Comparison of ENCODE assay signal across 16 cellular contexts in genomic region chr7:135407884-135408283, GRCh38.
DNase-seq lines count a peak whose midpoint lies in the region; ATAC-seq, FAIRE-seq and TF ChIP-seq lines count a peak whose summit lies in the region.
"Had no signal": no experiment of that assay in that cellular context is flagged by ENCODE, and none has a peak within 500 bp of the region (broad histone marks: within the 10 kb centered on the region; RNA-seq: fewer than 3 reads in every experiment).

No MANE protein-coding gene starts in this region.

- DNase-seq in IMR-90 (no peak), RCC 7860 (ENCODE audit: low spot score) (no peak), HepG2 (ENCODE audit: low spot score) (no peak), thyroid gland (no peak), islet precursor cell (no peak)
- DNase-seq: AML-193; Calu3; CD8-positive, alpha-beta T cell; DMS79 treated with DMSO at 0.1 percent for 48 hours; GF-D8; GOT3; H7; HFFc6 had no signal

- no peaks in the 10 kb centered on the region for H3K79me2 ChIP-seq in HepG2 (ENCODE audit: insufficient read depth, low read length)

- POLR2A ChIA-PET in IMR-90 (lab: Charles Lee; ENCODE audit: unreplicated experiment) = no interaction called here
- POLR2A ChIA-PET in HepG2 (lab: Yijun Ruan, JAX) = no interaction called here

- H2BK5ac ChIP-seq in IMR-90 (ENCODE audit: low read depth, low read length, poor library complexity, severe bottlenecking) = no peak overlapping the region

- no peak overlapping the region for H2BK15ac ChIP-seq in IMR-90 (ENCODE audit: low read depth, low read length)

- no peaks in the 10 kb centered on the region for H3K9me3 ChIP-seq in IMR-90 (ENCODE audit: control insufficient read depth, insufficient read depth, low read length)
- H3K9me3 ChIP-seq in HepG2 (ENCODE audit: low read length) = no peaks in the 10 kb centered on the region
- H3K9me3 ChIP-seq in thyroid gland = no peaks in the 10 kb centered on the region

- H3K4me1 ChIP-seq in IMR-90 (ENCODE audit: control insufficient read depth, insufficient read depth, low read length) (no peaks in the 10 kb centered on the region), HepG2 (ENCODE audit: insufficient read depth, low read length) (no peaks in the 10 kb centered on the region), thyroid gland (no peaks in the 10 kb centered on the region)

- H2AK5ac ChIP-seq in IMR-90 (ENCODE audit: low read depth, low read length) = no peak overlapping the region

- no TSS peak for BruUV-seq in IMR-90 (replicated peaks; lab: Mats Ljungman, UMichigan)
- no TSS peak for BruUV-seq in HepG2 (replicated peaks; lab: Mats Ljungman, UMichigan)

- H3K4me2 ChIP-seq in IMR-90 (ENCODE audit: low read depth, low read length) (no peak overlapping the region), HepG2 (ENCODE audit: low read depth, low read length) (no peak overlapping the region)

- H3K27me3 ChIP-seq in IMR-90 (ENCODE audit: control insufficient read depth, insufficient read depth, low read length) = no peaks in the 10 kb centered on the region
- H3K27me3 ChIP-seq in HepG2 (ENCODE audit: control insufficient read depth in 1 of 2, insufficient read depth in 2 of 2, low read length in 2 of 2) = no peaks in the 10 kb centered on the region
- no peaks in the 10 kb centered on the region for H3K27me3 ChIP-seq in thyroid gland

- CTCF ChIA-PET in IMR-90 (lab: Yijun Ruan, JAX) (no interaction called here), HepG2 (lab: Yijun Ruan, JAX; ENCODE audit: low intra/inter-chr PET ratio, low total read pairs) (no interaction called here)

- H3K14ac ChIP-seq in IMR-90 (replicated peaks; ENCODE audit: low read depth, low read length) = no peak overlapping the region

- H3K9ac ChIP-seq in IMR-90 (ENCODE audit: low read depth, low read length) (no peak overlapping the region), HepG2 (ENCODE audit: insufficient read depth, low read depth, low read length) (no peak overlapping the region)

- H4K8ac ChIP-seq in IMR-90 (ENCODE audit: low read depth in 2 of 2, low read length in 2 of 2) = no peak overlapping the region

- dilution Hi-C loops in IMR-90 (cut with HindIII; ENCODE audit: low sequenced_read_pairs, unreplicated experiment) = no loop called here

- TF ChIP-seq POLR2A in IMR-90 (IDR thresholded peaks at IDR 0.05; ENCODE audit: low read depth, low read length) (no peak), HepG2 (IDR thresholded peaks at IDR 0.05; ENCODE audit: insufficient read depth in 1 of 2, low read depth in 2 of 2, low read length in 2 of 2) (no peak), thyroid gland (IDR thresholded peaks at IDR 0.05) (no peak)

- H3K23ac ChIP-seq in IMR-90 (ENCODE audit: low read depth, low read length) = no peak overlapping the region

- no peak overlapping the region for H2AK9ac ChIP-seq in IMR-90 (replicated peaks; ENCODE audit: low read depth, low read length, poor library complexity)

- H3K18ac ChIP-seq in IMR-90 (ENCODE audit: low read depth, low read length) = no peak overlapping the region

- H3K27ac ChIP-seq in IMR-90 (ENCODE audit: insufficient read depth, low read length) (no peak overlapping the region), HepG2 (ENCODE audit: extremely low read length, insufficient read depth, low read length) (no peak overlapping the region), thyroid gland (no peak overlapping the region)

- H3K9me1 ChIP-seq in IMR-90 (ENCODE audit: insufficient read depth, low read length) = peaks cover 6% of the 10 kb centered on the region; the same call in 1 of the 2 replicates

- no peak for TF ChIP-seq RAD21 in IMR-90 (IDR thresholded peaks at IDR 0.05; ENCODE audit: low read length)
- TF ChIP-seq RAD21 in HepG2 (CRISPR knock-in tag; IDR thresholded peaks at IDR 0.05) = no peak

- H4K91ac ChIP-seq in IMR-90 (ENCODE audit: insufficient read depth, low read depth, low read length) = no peak overlapping the region

- H3K36me3 ChIP-seq in IMR-90 (ENCODE audit: control insufficient read depth, insufficient read depth, low read length) = peaks cover 3% of the 10 kb centered on the region; the same call in 1 of the 2 replicates
- peaks cover 0 to 23% of the 10 kb centered on the region in 2 experiments; a peak in 2 of 5 replicates for H3K36me3 ChIP-seq in HepG2 (replicated peaks in 1 of 2; ENCODE audit: control insufficient read depth in 1 of 2, insufficient read depth in 2 of 2, low read length in 2 of 2)
- peaks cover 0 to 4% of the 10 kb centered on the region in 2 donors for H3K36me3 ChIP-seq in thyroid gland

- H4K20me1 ChIP-seq in IMR-90 (ENCODE audit: insufficient read depth, low read length) = no peaks in the 10 kb centered on the region
- no peaks in the 10 kb centered on the region for H4K20me1 ChIP-seq in HepG2 (ENCODE audit: insufficient read depth, low read length)

- no peak overlapping the region for H3K4me3 ChIP-seq in IMR-90 (ENCODE audit: insufficient read depth, low read depth, low read length)
- no peak overlapping the region for H3K4me3 ChIP-seq in HepG2 (replicated peaks in 1 of 3; ENCODE audit: insufficient read depth in 1 of 3, low read depth in 2 of 3, low read length in 3 of 3)
- H3K4me3 ChIP-seq in thyroid gland (replicated peaks in 1 of 3) = no peak overlapping the region

- TF ChIP-seq EP300 in HepG2 (IDR thresholded peaks at IDR 0.05; ENCODE audit: low read depth in 2 of 2, low read length in 2 of 2) (no peak), HepG2 (CRISPR knock-in tag; IDR thresholded peaks at IDR 0.05; ENCODE audit: borderline replicate concordance) (no peak)

- H2AFZ ChIP-seq in IMR-90 (replicated peaks; ENCODE audit: low read length, poor library complexity) = no peak overlapping the region
- H2AFZ ChIP-seq in HepG2 (ENCODE audit: low read length) = no peak overlapping the region

- intact Hi-C loops in IMR-90 (cut with micrococcal nuclease) = no loop called here
- intact Hi-C loops in HepG2 (cut with micrococcal nuclease; ENCODE audit: unreplicated experiment) = no loop called here
- intact Hi-C loops in thyroid gland (cut with DNase I) = no loop called here

- peak; percentile 5 for FAIRE-seq in RCC 7860 (lab: Jason Lieb, UNC)
- no peak for FAIRE-seq in HepG2 (lab: Jason Lieb, UNC)
- FAIRE-seq: HTR-8/SVneo had no signal

- no peak overlapping the region for H4K5ac ChIP-seq in IMR-90 (ENCODE audit: low read depth, low read length)

- TF ChIP-seq CTCF in IMR-90 (conservative IDR thresholded peaks at IDR 0.05; ENCODE audit: low read depth, low read length) (no peak), HepG2 (CRISPR knock-in tag; IDR thresholded peaks at IDR 0.05) (no peak), thyroid gland (IDR thresholded peaks at IDR 0.05) (no peak)

- in situ Hi-C loops in IMR-90 (cut with MboI; ENCODE audit: low sequenced_read_pairs) = no loop called here
- in situ Hi-C loops in HepG2 (cut with HindIII; ENCODE audit: extremely low pct_ligation_motif_present, low pct_unique_long_range_greater_than_20kb) = no loop called here

- H2BK20ac ChIP-seq in IMR-90 (ENCODE audit: low read depth, low read length) = no peak overlapping the region

- ATAC-seq in IMR-90 (ENCODE audit: low read depth) (no peak), HepG2 (no peak), GM18498 (IDR thresholded peaks at IDR 0.05; ENCODE audit: unreplicated experiment) (no peak)
- ATAC-seq: CD8-positive, alpha-beta T cell; HCT116 had no signal

- no peak overlapping the region for H2BK120ac ChIP-seq in IMR-90 (ENCODE audit: low read depth, low read length)

- H3K4ac ChIP-seq in IMR-90 (ENCODE audit: low read depth, low read length) = no peak overlapping the region

- H3K79me1 ChIP-seq in IMR-90 (ENCODE audit: low read depth in 1 of 2, low read length in 2 of 2) = peaks cover 0 to 2% of the 10 kb centered on the region in 2 experiments; a peak in 2 of 4 replicates

- no peak overlapping the region for H3K56ac ChIP-seq in IMR-90 (ENCODE audit: extremely low read depth, insufficient read depth, low read length)

TF ChIP-seq in IMR-90, 13 proteins besides CTCF, POLR2A, EP300 and RAD21:
- TF ChIP-seq ELK1 (IDR thresholded peaks at IDR 0.05; ENCODE audit: borderline replicate concordance, low read depth, low read length) = no peak
- TF ChIP-seq MAFK (IDR thresholded peaks at IDR 0.05; ENCODE audit: low read depth, low read length) = peak; percentile 73

TF ChIP-seq in HepG2, 621 proteins besides CTCF, POLR2A, EP300 and RAD21:
- TF ChIP-seq ZNF883 (CRISPR knock-in tag; IDR thresholded peaks at IDR 0.05; ENCODE audit: not compliant biosample characterization) (no peak), MAFK (conservative IDR thresholded peaks at IDR 0.05 in 1 of 2, IDR thresholded peaks at IDR 0.05 in 1 of 2; ENCODE audit: low read length in 2 of 2) (peak in 1 of 2 experiments; percentile 84; a peak in 3 of 4 replicates), MAFF (IDR thresholded peaks at IDR 0.05; ENCODE audit: low read depth, low read length) (peak; percentile 69)
